Comparison of ENCODE assay signal across 24 cellular contexts in the genomic region with DNA sequence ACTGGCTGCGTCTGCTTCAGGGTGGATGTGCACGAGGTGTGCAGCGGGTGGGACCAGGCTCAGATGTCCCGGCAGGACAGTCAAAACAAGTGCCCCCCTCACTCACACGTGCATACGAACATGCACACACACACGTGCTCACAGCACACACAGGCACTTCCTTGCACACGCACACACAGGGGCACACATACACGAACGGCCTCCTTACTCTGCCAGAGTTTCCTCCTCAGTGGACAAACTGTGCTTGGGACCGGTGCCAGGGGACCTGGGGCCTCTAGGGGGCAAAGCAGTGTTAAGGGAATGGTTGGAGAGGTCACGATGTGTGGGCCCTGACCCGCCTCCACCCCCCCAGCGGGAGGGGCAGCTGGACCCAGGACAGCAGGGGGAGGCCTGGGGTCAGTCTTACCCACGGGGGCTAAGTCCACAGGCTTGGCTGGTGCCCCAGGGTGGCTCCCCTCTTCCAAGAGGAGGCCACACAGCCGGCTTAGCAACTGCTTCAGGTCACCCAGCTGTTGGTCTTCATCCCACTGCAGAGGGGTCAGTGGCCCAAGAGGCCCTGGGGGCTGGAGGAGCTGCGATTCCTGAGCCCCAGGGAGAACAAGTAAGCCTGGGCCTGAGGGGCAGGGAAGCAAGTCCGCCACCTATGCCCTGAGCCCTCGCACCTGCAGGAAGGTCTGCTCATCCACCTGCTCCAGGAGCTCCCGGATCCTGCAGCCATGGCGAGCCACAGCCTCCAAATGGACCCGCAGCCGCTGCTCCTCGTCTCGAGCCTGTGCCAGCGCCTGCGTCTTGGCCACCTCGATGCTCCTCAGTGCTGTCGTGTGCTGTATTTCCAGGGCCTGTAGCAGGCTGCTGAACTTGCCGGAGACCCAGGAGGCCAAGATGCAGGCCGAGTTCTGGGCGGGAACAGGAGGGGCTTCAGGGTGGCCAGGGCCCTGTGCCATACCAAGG. TPM values are rescaled to one million over a fixed set of nuclear protein-coding genes. Genes with fewer than 3 reads are reported as not detected.
A peak's percentile ranks its signal among the peaks of the same experiment; 100 is the strongest.
DNase-seq lines count a peak whose midpoint lies in the region; ATAC-seq, FAIRE-seq and TF ChIP-seq lines count a peak whose summit lies in the region.
"Had no signal": no experiment of that assay in that cellular context is flagged by ENCODE, and none has a peak within 500 bp of the region (broad histone marks: within the 10 kb centered on the region; RNA-seq: fewer than 3 reads in every experiment).

No MANE protein-coding gene starts in this region.

- no peak for DNase-seq in NT2/D1 (ENCODE audit: low read depth, low spot score)
- DNase-seq in ovary, result peak in 3 of 5 donors; percentile 33 to 75 (median 47)
- no peak for DNase-seq in frontal cortex (ENCODE audit: low spot score in 2 of 2)
- no peak for DNase-seq in 8988T
- DNase-seq: activated CD4-positive, alpha-beta T cell treated with anti-CD3 and anti-CD28 coated beads for 48 hours; activated naive CD8-positive, alpha-beta T cell treated with anti-CD3 and anti-CD28 coated beads, Interleukin-2, amount 10 ng/mL, durations not matched to agents 7 days and 5 days; cerebellar nuclear complex; effector CD4-positive, alpha-beta T cell; foreskin melanocyte; hippocampal formation; MG63; NCI-H1417 treated with DMSO at 0.1 percent for 48 hours; NCI-H510A; NK-92 treated with Interleukin-12 subunit alpha and Interleukin-12 subunit beta, amount 100 ng/mL, for 24 hours; small intestine; T-helper 1 cell; testis had no signal

- no peak for ATAC-seq in HG03442 (IDR thresholded peaks at IDR 0.05; ENCODE audit: unreplicated experiment)
- ATAC-seq: esophagus mucosa; stimulated activated memory B cell treated with anti-CD40 and anti-IgM and Interleukin-4, amounts not matched to agents 10 μg/mL and 1 μg/mL and 100 μg/mL, for 72 hours had no signal

- H3K4me1 ChIP-seq in NT2/D1 (ENCODE audit: insufficient read depth, insufficient read length), result peaks cover 28% of the 10 kb centered on the region
- H3K4me1 ChIP-seq in ectodermal cell (ENCODE audit: control insufficient read depth, insufficient read depth, low read length), result peaks cover 27% of the 10 kb centered on the region
- H3K4me1 ChIP-seq in ovary (ENCODE audit: insufficient read depth), result peaks cover 8% of the 10 kb centered on the region

- no peak for TF ChIP-seq EP300 in ovary (IDR thresholded peaks at IDR 0.05)

- H3K27me3 ChIP-seq in NT2/D1 (ENCODE audit: insufficient read depth, insufficient read length) (no peaks in the 10 kb centered on the region), ectodermal cell (ENCODE audit: control insufficient read depth, insufficient read depth, low read length, poor library complexity, severe bottlenecking) (no peaks in the 10 kb centered on the region), ovary (no peaks in the 10 kb centered on the region)
- H3K27me3 ChIP-seq: MG63, Peyer's patch, SJSA1, testis had no signal

- no peaks in the 10 kb centered on the region for H3K9me3 ChIP-seq in NT2/D1 (ENCODE audit: insufficient read depth, low read length)
- H3K9me3 ChIP-seq in ectodermal cell (ENCODE audit: control insufficient read depth, low read length), result no peaks in the 10 kb centered on the region
- H3K9me3 ChIP-seq in ovary, result no peaks in the 10 kb centered on the region
- H3K9me3 ChIP-seq: MG63, Peyer's patch, testis had no signal

- H3K9ac ChIP-seq in NT2/D1 (ENCODE audit: insufficient read length, low read depth), result peak overlapping the region; percentile 63

- no peak for TF ChIP-seq CTCF in ovary (IDR thresholded peaks at IDR 0.05)

- intact Hi-C loops in ovary (cut with DNase I), result no loop called here

- H3K4me3 ChIP-seq in NT2/D1 (ENCODE audit: insufficient read length, low read depth), result no peak overlapping the region
- H3K4me3 ChIP-seq in ectodermal cell (ENCODE audit: insufficient read depth, low read depth, low read length), result no peak overlapping the region
- H3K4me3 ChIP-seq in ovary, result no peak overlapping the region
- H3K4me3 ChIP-seq: MG63, Peyer's patch, SJSA1, testis had no signal

- H3K27ac ChIP-seq in ectodermal cell (ENCODE audit: insufficient read depth, low read depth, low read length, poor library complexity, severe bottlenecking) (peak overlapping the region; percentile 53), ovary (no peak overlapping the region)
- H3K27ac ChIP-seq: Peyer's patch, SJSA1, testis had no signal

- no peak for TF ChIP-seq POLR2A in ovary (IDR thresholded peaks at IDR 0.05)

- H3K36me3 ChIP-seq in NT2/D1 (ENCODE audit: insufficient read depth, insufficient read length, low read length) (peaks cover 66% of the 10 kb centered on the region), ectodermal cell (ENCODE audit: control insufficient read depth, insufficient read depth, low read length) (peaks cover 5% of the 10 kb centered on the region), ovary (no peaks in the 10 kb centered on the region)

- 89 to 91% methylated on average over 32 of the region's 32 CpGs for WGBS in ectodermal cell, 2 experiments
- WGBS in ovary, 3 donors, result 68 to 73% (median 73%) methylated on average over 31 to 32 of the region's 32 CpGs

- no peak for FAIRE-seq in frontal cortex (lab: Jason Lieb, UNC)
- FAIRE-seq: H54, small intestine had no signal

RNA-seq across cellular contexts. Expression of gene TRIM65, which starts 4.9 kb away (rescaled TPM):
- 38.2 TPM for polyA plus RNA-seq in ectodermal cell (2013, experiment 1 of 4)
- polyA plus RNA-seq in ectodermal cell (2013, experiment 2 of 4), result 31.7 TPM
- 26.9 TPM for polyA plus RNA-seq in ectodermal cell (2013, experiment 3 of 4)
- 28.7 TPM for polyA plus RNA-seq in ectodermal cell (2013, experiment 4 of 4)
- total RNA-seq in ovary (10 to 100 TPM; 17.3 to 28.0 (median 24.3) TPM), frontal cortex (11.8 TPM)
- 10 to 100 TPM; 10.4 to 18.5 TPM for polyA plus RNA-seq in ovary

RNA-seq across cellular contexts. Expression of gene MRPL38, which starts 12.8 kb away (rescaled TPM):
- polyA plus RNA-seq in ectodermal cell (2013, experiment 1 of 4), result 54.4 TPM
- 59.5 TPM for polyA plus RNA-seq in ectodermal cell (2013, experiment 2 of 4)
- polyA plus RNA-seq in ectodermal cell (2013, experiment 3 of 4), result 49.8 TPM
- 58.2 TPM for polyA plus RNA-seq in ectodermal cell (2013, experiment 4 of 4)
- total RNA-seq in ovary, result 10 to 100 TPM; 30.4 to 93.0 (median 83.4) TPM
- 10 to 100 TPM; 14.5 to 51.4 TPM for polyA plus RNA-seq in ovary
- total RNA-seq in frontal cortex, result 32.2 TPM

RNA-seq across cellular contexts. Expression of gene TRIM47, which starts 13.5 kb away (rescaled TPM):
- 2.7 TPM for polyA plus RNA-seq in ectodermal cell (2013, experiment 1 of 4)
- polyA plus RNA-seq in ectodermal cell (2013, experiment 2 of 4), result 2.0 TPM
- polyA plus RNA-seq in ectodermal cell (2013, experiment 3 of 4), result 3.0 TPM
- polyA plus RNA-seq in ectodermal cell (2013, experiment 4 of 4), result 1.3 TPM
- 10 to 100 TPM in 6 of 7 donors, 1 to 10 TPM in 1; 7.2 to 38.3 (median 18.6) TPM for total RNA-seq in ovary
- 10 to 100 TPM; 10.1 to 11.5 TPM for polyA plus RNA-seq in ovary
- total RNA-seq in frontal cortex, result 13.9 TPM

RNA-seq across cellular contexts. Expression of gene WBP2, which starts 36.7 kb away (rescaled TPM):
- polyA plus RNA-seq in ectodermal cell (2013, experiment 1 of 4), result 72.8 TPM
- polyA plus RNA-seq in ectodermal cell (2013, experiment 2 of 4), result 72.1 TPM
- 60.2 TPM for polyA plus RNA-seq in ectodermal cell (2013, experiment 3 of 4)
- 73.5 TPM for polyA plus RNA-seq in ectodermal cell (2013, experiment 4 of 4)
- total RNA-seq in ovary (100 to 1,000 TPM in 3 of 7 donors, 10 to 100 TPM in 4; 48.5 to 131 (median 92.7) TPM), frontal cortex (22.0 TPM)
- polyA plus RNA-seq in ovary, result 100 to 1,000 TPM; 118 to 184 TPM

RNA-seq across cellular contexts. Expression of gene UNC13D, which starts 47.7 kb away (rescaled TPM):
- 2.2 TPM for polyA plus RNA-seq in ectodermal cell (2013, experiment 1 of 4)
- polyA plus RNA-seq in ectodermal cell (2013, experiment 2 of 4), result 1.9 TPM
- polyA plus RNA-seq in ectodermal cell (2013, experiment 3 of 4), result 2.5 TPM
- 1.4 TPM for polyA plus RNA-seq in ectodermal cell (2013, experiment 4 of 4)
- total RNA-seq in ovary (10 to 100 TPM; 10.7 to 24.9 (median 14.1) TPM), frontal cortex (0.41 TPM)
- polyA plus RNA-seq in ovary, result 10 to 100 TPM in 1 of 2 donors, 1 to 10 TPM in 1; 8.9 to 17.1 TPM
- total RNA-seq: SJSA1 had no signal

Comparison
In these comparisons a context has a peak if more than half of its experiments do, and no peak if none do; other contexts are left out.
1. DNase-seq: peak in ovary (3 of 5); none in NT2/D1 (single experiment), frontal cortex (0 of 2) and 8988T (single experiment).